ENCODE assay signal across 1 cellular context in genomic region chr21:43958364-43959158, GRCh38.
TF ChIP-seq lines count a peak whose summit lies in the region.

No MANE protein-coding gene starts in this region.

TF ChIP-seq in HepG2, 621 proteins besides CTCF, POLR2A, EP300 and RAD21 (continued from another document):
- TF ChIP-seq SMARCE1 (IDR thresholded peaks at IDR 0.05; ENCODE audit: borderline replicate concordance) (no peak), TARDBP (CRISPR knock-in tag; IDR thresholded peaks at IDR 0.05) (peak; percentile 64), SMAD3 (CRISPR knock-in tag; IDR thresholded peaks at IDR 0.05) (no peak), DNMT1 (CRISPR knock-in tag; IDR thresholded peaks at IDR 0.05) (0 out of 2 replicates have a peak, but pooled peaks have one; percentile 12), ZNF317 (CRISPR knock-in tag; IDR thresholded peaks at IDR 0.05) (no peak), ZBED4 (CRISPR knock-in tag; IDR thresholded peaks at IDR 0.05; ENCODE audit: borderline replicate concordance) (no peak), SP1 (IDR thresholded peaks at IDR 0.05) (0 out of 2 replicates have a peak, but pooled peaks have one; percentile 11), SP1 (CRISPR knock-in tag; IDR thresholded peaks at IDR 0.05) (no peak)
TF ChIP-seq in HepG2: peak in this region for 4.
